14 cellular contexts compared by ENCODE assay signal in the genomic region with DNA sequence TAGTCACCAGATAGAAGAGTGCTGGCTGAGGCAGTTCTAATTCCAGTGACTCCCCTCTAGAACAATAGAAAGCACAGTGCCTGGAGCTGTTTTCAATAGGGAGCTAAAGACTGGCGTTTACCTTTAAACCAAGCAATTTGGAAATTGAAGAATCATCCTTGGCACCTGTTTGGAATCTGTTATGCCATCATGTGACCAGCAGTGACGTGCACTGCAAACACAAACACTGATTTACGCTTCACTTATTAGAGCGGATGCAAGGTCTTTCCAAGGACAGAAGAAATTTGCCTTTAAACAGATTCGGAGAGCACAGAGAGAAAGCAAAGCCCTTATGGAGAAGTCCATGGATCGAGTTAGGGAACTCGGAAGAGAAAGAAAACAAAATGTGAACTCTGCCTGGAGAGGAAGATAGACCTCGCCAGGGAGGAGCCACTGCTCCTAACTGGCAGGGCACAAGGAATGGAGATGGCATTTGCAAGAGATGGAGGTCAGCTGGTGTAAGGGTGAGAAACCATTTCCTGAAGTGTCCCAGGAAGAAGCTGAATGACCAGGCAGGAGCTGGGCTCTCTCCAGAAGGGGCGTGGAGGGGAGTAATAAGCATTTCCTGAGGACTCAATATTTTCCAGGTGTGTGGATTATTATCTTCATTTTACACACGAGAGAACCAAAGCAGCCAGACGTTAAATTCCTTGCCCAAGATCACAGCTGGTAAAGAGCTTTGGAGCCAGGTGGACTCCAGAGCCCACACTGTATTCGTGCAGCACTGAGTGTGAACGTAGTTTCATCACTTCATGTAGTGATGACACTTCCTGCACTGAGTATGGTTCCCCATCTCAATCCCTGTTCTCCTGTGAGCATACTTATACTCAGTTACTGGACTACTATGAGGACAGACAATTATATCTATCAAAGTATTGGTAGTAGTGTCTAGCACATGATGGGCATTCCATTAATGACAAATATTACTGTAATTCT.
A peak's percentile ranks its signal among the peaks of the same experiment; 100 is the strongest.
DNase-seq lines count a peak whose midpoint lies in the region; ATAC-seq and TF ChIP-seq lines count a peak whose summit lies in the region.
"Had no signal": no experiment of that assay in that cellular context is flagged by ENCODE, and none has a peak within 500 bp of the region (broad histone marks: within the 10 kb centered on the region; RNA-seq: fewer than 3 reads in every experiment).

No MANE protein-coding gene starts in this region.

- TF ChIP-seq CTCF in psoas muscle (IDR thresholded peaks at IDR 0.05) (no peak), GM13977 (IDR thresholded peaks at IDR 0.05; ENCODE audit: extremely low read depth, insufficient read depth, missing control alignments) (no peak)

- peaks cover 11% of the 10 kb centered on the region for H3K36me3 Mint-ChIP-seq in effector memory CD8-positive, alpha-beta T cell (ENCODE audit: insufficient read depth)

- peaks cover 29 to 54% of the 10 kb centered on the region in 2 donors for H3K4me1 Mint-ChIP-seq in effector memory CD8-positive, alpha-beta T cell (ENCODE audit: low read depth in 2 of 2)

- H3K9me3 Mint-ChIP-seq in effector memory CD8-positive, alpha-beta T cell: no peaks in the 10 kb centered on the region

- ATAC-seq in effector memory CD8-positive, alpha-beta T cell (replicated peaks): no peak
- no peak for ATAC-seq in psoas muscle

- DNase-seq in NCI-H748 (lab: John Stamatoyannopoulos, UW; ENCODE audit: unreplicated experiment): peak; percentile 38
- DNase-seq in NCI-H748 treated with DMSO at 0.1 percent for 48 hours (lab: John Stamatoyannopoulos, UW): no peak
- no peak for DNase-seq in effector memory CD8-positive, alpha-beta T cell
- DNase-seq in psoas muscle: no peak
- DNase-seq in SW480 (ENCODE audit: low spot score): no peak
- DNase-seq in globus pallidus (ENCODE audit: low spot score): no peak
- DNase-seq in GM13977 (ENCODE audit: low spot score): no peak
- DNase-seq: activated CD4-positive, CD25-positive, alpha-beta regulatory T cell treated with anti-CD3 and anti-CD28 coated beads, Interleukin-2, amount 50 U/mL, for 72 hours; Caco-2; NCI-H1694; NCI-H510A; posterior cingulate gyrus; stimulated activated CD4-positive, alpha-beta T cell treated with anti-CD3 and anti-CD28 coated beads, Interleukin-12 subunit alpha, Interleukin-12 subunit beta, amount 100 ng/mL, for 4 hours had no signal

- no peaks in the 10 kb centered on the region for H3K27me3 ChIP-seq in psoas muscle (ENCODE audit: insufficient read depth in 3 of 3, low read length in 2 of 3)

- in situ Hi-C loops in GM13977 (cut with MboI; ENCODE audit: low pct_unique_long_range_greater_than_20kb, low sequenced_read_pairs, unreplicated experiment): no loop called here

- H3K4me3 ChIP-seq in psoas muscle: peak overlapping the region; percentile 12

- 35 to 55% (median 36%) methylated on average over 13 of the region's 13 CpGs for WGBS in psoas muscle, 3 donors

- H3K36me3 ChIP-seq in KOPT-K1 (ENCODE audit: insufficient read depth, low read length): no peaks in the 10 kb centered on the region
- no peaks in the 10 kb centered on the region for H3K36me3 ChIP-seq in psoas muscle (ENCODE audit: insufficient read depth in 1 of 2, low read depth in 1 of 2)

- H3K27ac ChIP-seq in KOPT-K1 (ENCODE audit: low read depth, low read length, poor library complexity, severe bottlenecking) (peak overlapping the region; percentile 68), psoas muscle (peak overlapping the region; percentile 17)

- no peaks in the 10 kb centered on the region for H3K9me3 ChIP-seq in KOPT-K1 (ENCODE audit: insufficient read depth, low read length, poor library complexity, severe bottlenecking)
- H3K9me3 ChIP-seq in psoas muscle: no peaks in the 10 kb centered on the region
- H3K9me3 ChIP-seq: Caco-2 had no signal

- peak overlapping the region; percentile 2 to 98 for H3K27ac Mint-ChIP-seq in effector memory CD8-positive, alpha-beta T cell

- H3K4me1 ChIP-seq in psoas muscle: peaks cover 6% of the 10 kb centered on the region
- H3K4me1 ChIP-seq: Caco-2 had no signal

- no peaks in the 10 kb centered on the region for H3K27me3 Mint-ChIP-seq in effector memory CD8-positive, alpha-beta T cell

- intact Hi-C loops in psoas muscle (cut with DNase I): no loop called here

- H3K4me3 Mint-ChIP-seq in effector memory CD8-positive, alpha-beta T cell: no peak overlapping the region
